ENCODE assay signal across 8 cellular contexts in the genomic region with DNA sequence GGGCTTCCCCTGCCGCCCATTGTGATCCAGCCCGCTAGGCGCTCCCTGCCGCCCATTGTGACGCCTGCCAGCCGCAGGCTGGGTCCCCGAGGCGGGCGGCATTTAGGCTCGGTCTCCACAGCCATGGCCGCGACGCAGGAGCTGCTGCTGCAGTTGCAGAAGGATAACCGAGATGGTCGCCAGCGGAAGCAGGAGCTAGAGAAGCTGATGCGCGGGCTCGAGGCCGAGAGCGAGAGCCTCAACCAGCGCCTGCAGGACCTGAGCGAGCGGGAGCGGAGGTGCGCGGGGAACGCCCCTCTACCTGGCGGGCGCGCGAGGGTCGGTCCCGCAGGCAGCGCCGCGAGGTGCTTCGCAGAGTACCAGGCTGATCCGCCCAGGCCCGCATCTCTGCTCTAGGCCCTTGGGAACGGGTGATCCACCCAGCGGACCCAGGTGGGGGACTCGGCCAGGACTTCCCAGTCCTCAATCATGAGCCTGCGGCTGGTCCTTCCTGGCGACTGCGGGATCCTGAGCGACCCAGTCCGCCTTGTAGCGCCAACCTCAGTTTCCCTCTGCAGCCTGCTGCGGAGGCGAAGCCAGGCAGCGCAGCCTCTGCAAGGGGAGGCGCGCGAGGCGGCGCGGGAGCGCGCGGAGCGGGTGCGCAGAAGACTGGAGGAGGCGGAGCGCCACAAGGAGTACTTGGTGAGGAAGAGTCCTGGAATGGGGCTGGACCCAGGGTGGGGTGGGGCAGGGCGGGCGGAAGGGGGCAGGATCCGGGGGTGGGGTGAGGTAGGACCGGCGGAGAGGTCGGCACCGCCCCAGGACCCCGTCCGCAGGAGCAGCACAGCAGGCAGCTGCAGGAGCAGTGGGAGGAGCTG. TPM values are rescaled to one million over a fixed set of nuclear protein-coding genes. Genes with fewer than 3 reads are reported as not detected.
DNase-seq lines count a peak whose midpoint lies in the region; ATAC-seq and TF ChIP-seq lines count a peak whose summit lies in the region.
"Not testable (repeated sequence)": the region's sequence is repeated elsewhere in the genome, so short reads cannot be mapped to it uniquely, and the experiment has no call there.

A gene (plus strand): TSS at position 51 of the 857 bp plus-strand sequence. CDS start 73 bp downstream, at position 124.

- H3K27ac ChIP-seq in CD4-positive, CD25-positive, alpha-beta regulatory T cell (ENCODE audit: insufficient read depth, low read length, poor library complexity, severe bottlenecking), result peak within 1 kb of the TSS; percentile 68
- H3K27ac ChIP-seq in breast epithelium (peak within 1 kb of the TSS; percentile 69 to 79), stomach (peak within 1 kb of the TSS; percentile 41 to 80 (median 66))

- not testable (repeated sequence) for ATAC-seq in CD4-positive, CD25-positive, alpha-beta regulatory T cell (ENCODE audit: low read depth in 2 of 2); natural killer cell treated with Interleukin-12 subunit alpha and Interleukin-12 subunit beta and Interleukin-15 and Interleukin-18, amount 100 ng/mL, for 72 hours
- ATAC-seq in GM21367 (IDR thresholded peaks at IDR 0.05; ENCODE audit: unreplicated experiment) (peak; percentile 15), HG03342 (IDR thresholded peaks at IDR 0.05; ENCODE audit: unreplicated experiment) (peak; percentile 25), Right ventricle myocardium inferior (peak; percentile 64)

- WGBS in stomach, 5 donors, result 3% methylated on average over 9 of the region's 74 CpGs; no CpG with 5 or more reads in 4 of the 5 donors

- not testable (repeated sequence) for H3K9me3 Mint-ChIP-seq in CD4-positive, CD25-positive, alpha-beta regulatory T cell; natural killer cell treated with Interleukin-12 subunit alpha and Interleukin-12 subunit beta and Interleukin-15 and Interleukin-18, amount 100 ng/mL, for 72 hours

- intact Hi-C loops in breast epithelium (cut with DNase I; ENCODE audit: low total_unique reads); Right ventricle myocardium inferior (cut with DNase I); stomach (cut with DNase I; ENCODE audit: low total_unique reads): not testable (repeated sequence)

- TF ChIP-seq EP300 in stomach (IDR thresholded peaks at IDR 0.05), result not testable (repeated sequence)

- H3K36me3 Mint-ChIP-seq in CD4-positive, CD25-positive, alpha-beta regulatory T cell; natural killer cell treated with Interleukin-12 subunit alpha and Interleukin-12 subunit beta and Interleukin-15 and Interleukin-18, amount 100 ng/mL, for 72 hours: not testable (repeated sequence)

- TF ChIP-seq CTCF in WI38 (IDR thresholded peaks at IDR 0.05; ENCODE audit: low read depth, low read length); breast epithelium (IDR thresholded peaks at IDR 0.05); stomach (IDR thresholded peaks at IDR 0.05): not testable (repeated sequence)

- H3K4me1 ChIP-seq in CD4-positive, CD25-positive, alpha-beta regulatory T cell (ENCODE audit: control insufficient read depth, insufficient read depth, low read length, poor library complexity, severe bottlenecking); breast epithelium; stomach: not testable (repeated sequence)

- not testable (repeated sequence) for H3K4me1 Mint-ChIP-seq in CD4-positive, CD25-positive, alpha-beta regulatory T cell; natural killer cell treated with Interleukin-12 subunit alpha and Interleukin-12 subunit beta and Interleukin-15 and Interleukin-18, amount 100 ng/mL, for 72 hours (ENCODE audit: low read depth in 2 of 2)

- not testable (repeated sequence) for H3K27me3 Mint-ChIP-seq in CD4-positive, CD25-positive, alpha-beta regulatory T cell; natural killer cell treated with Interleukin-12 subunit alpha and Interleukin-12 subunit beta and Interleukin-15 and Interleukin-18, amount 100 ng/mL, for 72 hours

- H3K27ac Mint-ChIP-seq in CD4-positive, CD25-positive, alpha-beta regulatory T cell, result peak within 1 kb of the TSS; percentile 89 to 98 (median 92)
- H3K27ac Mint-ChIP-seq in natural killer cell treated with Interleukin-12 subunit alpha and Interleukin-12 subunit beta and Interleukin-15 and Interleukin-18, amount 100 ng/mL, for 72 hours, result peak within 1 kb of the TSS; percentile 44 to 68

- H3K4me3 Mint-ChIP-seq in CD4-positive, CD25-positive, alpha-beta regulatory T cell, result peak within 1 kb of the TSS; percentile 89 to 98 (median 94)
- H3K4me3 Mint-ChIP-seq in natural killer cell treated with Interleukin-12 subunit alpha and Interleukin-12 subunit beta and Interleukin-15 and Interleukin-18, amount 100 ng/mL, for 72 hours, result peak within 1 kb of the TSS; percentile 81

- TF ChIP-seq POLR2A in breast epithelium (IDR thresholded peaks at IDR 0.05); stomach (IDR thresholded peaks at IDR 0.05): not testable (repeated sequence)

- not testable (repeated sequence) for DNase-seq in CD4-positive, CD25-positive, alpha-beta regulatory T cell; breast epithelium (ENCODE audit: low spot score in 2 of 2); Right ventricle myocardium inferior (ENCODE audit: missing footprints); natural killer cell treated with Interleukin-12 subunit alpha and Interleukin-12 subunit beta and Interleukin-15 and Interleukin-18, amount 100 ng/mL, for 72 hours (ENCODE audit: low spot score); stomach

- not testable (repeated sequence) for H3K36me3 ChIP-seq in CD4-positive, CD25-positive, alpha-beta regulatory T cell (ENCODE audit: control insufficient read depth, insufficient read depth, low read length); breast epithelium; stomach

- not testable (repeated sequence) for H3K9me3 ChIP-seq in CD4-positive, CD25-positive, alpha-beta regulatory T cell (ENCODE audit: control insufficient read depth in 2 of 2, low read length in 2 of 2); breast epithelium; stomach

- not testable (repeated sequence) for H3K27me3 ChIP-seq in CD4-positive, CD25-positive, alpha-beta regulatory T cell (ENCODE audit: control insufficient read depth, insufficient read depth, low read length); breast epithelium; stomach

- H3K4me3 ChIP-seq in CD4-positive, CD25-positive, alpha-beta regulatory T cell (ENCODE audit: low read depth, low read length), result not testable (repeated sequence)
- peak within 1 kb of the TSS; percentile 51 for H3K4me3 ChIP-seq in WI38 (ENCODE audit: low read depth, low read length)
- H3K4me3 ChIP-seq in breast epithelium, result peak within 1 kb of the TSS; percentile 28 to 60 (median 48)
- H3K4me3 ChIP-seq in stomach, result peak within 1 kb of the TSS; percentile 35 to 48 (median 42)

RNA-seq across cellular contexts. Expression of the gene that starts here (rescaled TPM):
- 4.1 TPM for total RNA-seq in CD4-positive, CD25-positive, alpha-beta regulatory T cell
- polyA plus RNA-seq in CD4-positive, CD25-positive, alpha-beta regulatory T cell, result 1 to 10 TPM in 3 of 4 donors, under 1 TPM in 1; 0.72 to 2.7 (median 1.3) TPM
- 1 to 10 TPM in 2 of 3 donors, not detected in 1; 1.0 to 1.3 TPM for total RNA-seq in breast epithelium
- total RNA-seq in Right ventricle myocardium inferior, result 1.2 TPM
- 1 to 10 TPM; 1.4 to 3.5 TPM for total RNA-seq in natural killer cell treated with Interleukin-12 subunit alpha and Interleukin-12 subunit beta and Interleukin-15 and Interleukin-18, amount 100 ng/mL, for 72 hours
- 10 to 100 TPM in 1 of 5 donors, 1 to 10 TPM in 1, under 1 TPM in 1, not detected in 2; 0.73 to 69.2 (median 3.6) TPM for total RNA-seq in stomach
- polyA plus RNA-seq in stomach, result 1 to 10 TPM; 1.8 to 5.8 (median 2.9) TPM
